9 cellular contexts compared by ENCODE assay signal in genomic region chr11:102564110-102564509, GRCh38. TPM values are rescaled to one million over a fixed set of nuclear protein-coding genes. Genes with fewer than 3 reads are reported as not detected.
A peak's percentile ranks its signal among the peaks of the same experiment; 100 is the strongest.
DNase-seq lines count a peak whose midpoint lies in the region; ATAC-seq lines count a peak whose summit lies in the region.
"Had no signal": no experiment of that assay in that cellular context is flagged by ENCODE, and none has a peak within 500 bp of the region (broad histone marks: within the 10 kb centered on the region; RNA-seq: fewer than 3 reads in every experiment).

No MANE protein-coding gene starts in this region.

- in situ Hi-C loops in HAP-1 (cut with MboI; ENCODE audit: low sequenced_read_pairs) = no loop called here

- peak; percentile 65 for ATAC-seq in HG03060 (IDR thresholded peaks at IDR 0.05; ENCODE audit: low read depth, unreplicated experiment)
- peak in 3 of 4 experiments; percentile 40 to 70 (median 55) for ATAC-seq in T-cell (replicated peaks in 1 of 4)
- no peak for ATAC-seq in GM19035 (IDR thresholded peaks at IDR 0.05; ENCODE audit: unreplicated experiment)

- no peak overlapping the region for H3K27ac Mint-ChIP-seq in T-cell

- H3K27me3 Mint-ChIP-seq in T-cell = no peaks in the 10 kb centered on the region

- no peak overlapping the region for H3K4me3 ChIP-seq in HAP-1

- no peak overlapping the region for H3K4me3 Mint-ChIP-seq in T-cell

- POLR2A ChIA-PET in T-cell (lab: Charles Lee) = interaction anchor here in 1 of 2 donors (0.7 kb wide), 1 partner anchor 37 kb away, joined by 3 read pairs; no protein-coding TSS in a partner anchor

- peaks cover 2% of the 10 kb centered on the region; the same call in 1 of the 2 replicates for H3K4me1 ChIP-seq in HAP-1

- H3K9me3 ChIP-seq in HAP-1 = no peaks in the 10 kb centered on the region; the same call in 1 of the 2 replicates
- H3K9me3 ChIP-seq: neutrophil had no signal

- H3K36me3 Mint-ChIP-seq in T-cell = peaks cover 9% of the 10 kb centered on the region

- no peaks in the 10 kb centered on the region for H3K36me3 ChIP-seq in HAP-1 (replicated peaks)
- H3K36me3 ChIP-seq: neutrophil had no signal

- peak; percentile 52 for DNase-seq in SIG-M5 treated with dmso at 0.1 percent for 504 hours (lab: John Stamatoyannopoulos, UW; ENCODE audit: unreplicated experiment)
- no peak for DNase-seq in SIG-M5 (lab: John Stamatoyannopoulos, UW)
- DNase-seq in T-cell = no peak
- peak; percentile 5 for DNase-seq in pulmonary artery endothelial cell (ENCODE audit: low read depth, low spot score)
- DNase-seq in HAP-1 (ENCODE audit: low spot score in 2 of 2) = no peak
- DNase-seq in KG1 (lab: John Stamatoyannopoulos, UW) = no peak

- CTCF ChIA-PET in T-cell (lab: Charles Lee) = no interaction called here

- peaks cover 46 to 49% (median 47%) of the 10 kb centered on the region in 3 donors for H3K4me1 Mint-ChIP-seq in T-cell

- H3K9me3 Mint-ChIP-seq in T-cell = peaks cover 7 to 21% (median 9%) of the 10 kb centered on the region in 3 donors

- H3K27me3 ChIP-seq in HAP-1 (ENCODE audit: low read depth) = no peaks in the 10 kb centered on the region; the same call in 1 of the 2 replicates
- H3K27me3 ChIP-seq: neutrophil had no signal

RNA-seq across cellular contexts. Expression of gene MMP7, which starts 33.6 kb away (rescaled TPM):
- total RNA-seq in T-cell (under 1 TPM in 3 of 5 donors, not detected in 2; 0.23 to 0.73 (median 0.60) TPM), pulmonary artery endothelial cell (0.11 TPM in 1 of 2 replicates, not detected in the other)

Comparison
In these comparisons a context has a peak if more than half of its experiments do, and no peak if none do; other contexts are left out.
1. DNase-seq: peak in SIG-M5 treated with dmso at 0.1 percent for 504 hours (single experiment) and pulmonary artery endothelial cell (single experiment); none in SIG-M5 (single experiment), T-cell (0 of 34), HAP-1 (0 of 2) and KG1 (single experiment).